Comparison of ENCODE assay signal across 1 cellular context in genomic region chr10:70233109-70233938, GRCh38.
TF ChIP-seq lines count a peak whose summit lies in the region.

PPA1 (minus strand) TSS chr10:70233429; CDS start chr10:70233327, 102 bp downstream.

TF ChIP-seq in HepG2, 621 proteins besides CTCF, POLR2A, EP300 and RAD21 (continued from another document and continues in another):
- TF ChIP-seq BCLAF1 (IDR thresholded peaks at IDR 0.05): no peak
- no peak for TF ChIP-seq LCORL (IDR thresholded peaks at IDR 0.05)
- 0 out of 2 replicates have a peak, but pooled peaks have one; percentile 22 for TF ChIP-seq LCORL (CRISPR knock-in tag; IDR thresholded peaks at IDR 0.05)
- TF ChIP-seq NFYB (CRISPR knock-in tag; IDR thresholded peaks at IDR 0.05): no peak
- TF ChIP-seq ZNF407 (CRISPR knock-in tag; IDR thresholded peaks at IDR 0.05; ENCODE audit: not compliant biosample characterization): no peak
- TF ChIP-seq HOXA7 (CRISPR knock-in tag; IDR thresholded peaks at IDR 0.05): no peak
- peak; percentile 89; the same call in 1 of the 2 replicates for TF ChIP-seq ZNF558 (CRISPR knock-in tag; IDR thresholded peaks at IDR 0.05; ENCODE audit: borderline replicate concordance)
- TF ChIP-seq GTF2F1 (IDR thresholded peaks at IDR 0.05; ENCODE audit: low read length): no peak
- TF ChIP-seq AKAP8 (CRISPR knock-in tag; IDR thresholded peaks at IDR 0.05): peak; percentile 23; the same call in 1 of the 2 replicates
- no peak for TF ChIP-seq ZNF34 (CRISPR knock-in tag; IDR thresholded peaks at IDR 0.05; ENCODE audit: borderline replicate concordance)
- no peak for TF ChIP-seq POLR2AphosphoS2 (IDR thresholded peaks at IDR 0.05; ENCODE audit: low read depth, low read length)
- no peak for TF ChIP-seq ZBTB39 (CRISPR knock-in tag; IDR thresholded peaks at IDR 0.05)
- no peak for TF ChIP-seq GRHL1 (CRISPR knock-in tag; conservative IDR thresholded peaks at IDR 0.05)
- TF ChIP-seq ZNF768 (CRISPR knock-in tag; IDR thresholded peaks at IDR 0.05): peak; percentile 91
- no peak for TF ChIP-seq ZNF10 (CRISPR knock-in tag; IDR thresholded peaks at IDR 0.05; ENCODE audit: borderline replicate concordance, low read depth)
- TF ChIP-seq GABPA (IDR thresholded peaks at IDR 0.05; ENCODE audit: low read depth, low read length): no peak
- TF ChIP-seq GABPA (CRISPR knock-in tag; IDR thresholded peaks at IDR 0.05; ENCODE audit: low read depth): no peak
- TF ChIP-seq ZBTB38 (CRISPR knock-in tag; IDR thresholded peaks at IDR 0.05): peak; percentile 65
- 0 out of 2 replicates have a peak, but pooled peaks have one; percentile 50 for TF ChIP-seq ZFP62 (CRISPR knock-in tag; IDR thresholded peaks at IDR 0.05)
- TF ChIP-seq HIC2 (CRISPR knock-in tag; IDR thresholded peaks at IDR 0.05; ENCODE audit: low read depth): 0 out of 2 replicates have a peak, but pooled peaks have one; percentile 28
- no peak for TF ChIP-seq ZSCAN5A (CRISPR knock-in tag; IDR thresholded peaks at IDR 0.05; ENCODE audit: borderline replicate concordance)
- peak; percentile 70 for TF ChIP-seq MNT (IDR thresholded peaks at IDR 0.05)
- peak; percentile 59 for TF ChIP-seq MED1 (CRISPR knock-in tag; IDR thresholded peaks at IDR 0.05)
- TF ChIP-seq HDAC6 (IDR thresholded peaks at IDR 0.05; ENCODE audit: low read depth, low read length): no peak
- TF ChIP-seq PHF20 (CRISPR knock-in tag; IDR thresholded peaks at IDR 0.05): peak; percentile 47; the same call in 1 of the 2 replicates
- 0 out of 2 replicates have a peak, but pooled peaks have one; percentile 38 for TF ChIP-seq ZBTB7B (CRISPR knock-in tag; IDR thresholded peaks at IDR 0.05)
- TF ChIP-seq IRF9 (CRISPR knock-in tag; IDR thresholded peaks at IDR 0.05; ENCODE audit: borderline replicate concordance): peak; percentile 70; the same call in 1 of the 2 replicates
- TF ChIP-seq HOXA5 (CRISPR knock-in tag; IDR thresholded peaks at IDR 0.05): no peak
- no peak for TF ChIP-seq HNRNPK (IDR thresholded peaks at IDR 0.05; ENCODE audit: low read depth, low read length, poor library complexity, severe bottlenecking)
- TF ChIP-seq MXD4 (CRISPR knock-in tag; IDR thresholded peaks at IDR 0.05): peak; percentile 98; the same call in 1 of the 2 replicates
- peak; percentile 16; the same call in 1 of the 2 replicates for TF ChIP-seq ZNF343 (CRISPR knock-in tag; IDR thresholded peaks at IDR 0.05)
- TF ChIP-seq SMAD3 (CRISPR knock-in tag; IDR thresholded peaks at IDR 0.05): 0 out of 2 replicates have a peak, but pooled peaks have one; percentile 33
- 0 out of 2 replicates have a peak, but pooled peaks have one; percentile 16 for TF ChIP-seq ZNF263 (CRISPR knock-in tag; IDR thresholded peaks at IDR 0.05)
- no peak for TF ChIP-seq SMARCE1 (IDR thresholded peaks at IDR 0.05; ENCODE audit: borderline replicate concordance)
- TF ChIP-seq TFDP2 (CRISPR knock-in tag; IDR thresholded peaks at IDR 0.05): peak; percentile 84
- peak; percentile 83 for TF ChIP-seq ZFX (CRISPR knock-in tag; IDR thresholded peaks at IDR 0.05; ENCODE audit: low read depth)
